Comparison of ENCODE assay signal across 8 cellular contexts in the genomic region with DNA sequence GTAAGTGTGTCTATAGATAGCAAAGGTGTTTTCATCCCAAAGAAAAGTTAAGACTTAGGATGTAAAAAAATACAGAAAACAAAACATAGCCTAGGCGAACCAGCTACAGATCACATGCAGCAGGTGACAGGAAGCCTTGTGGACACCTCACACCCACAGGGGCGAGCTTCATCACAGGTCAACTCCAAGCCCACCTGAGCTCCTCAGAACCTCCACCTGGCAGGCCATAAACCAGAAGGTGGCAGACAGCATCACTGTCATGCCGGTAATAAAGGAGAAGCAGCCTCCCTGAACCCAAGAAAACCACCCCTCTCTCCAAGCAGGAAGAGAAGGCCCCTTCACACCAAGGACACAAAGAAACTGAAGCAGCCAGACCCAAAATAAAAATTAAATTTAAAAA. TPM values are rescaled to one million over a fixed set of nuclear protein-coding genes. Genes with fewer than 3 reads are reported as not detected.
DNase-seq lines count a peak whose midpoint lies in the region; ATAC-seq lines count a peak whose summit lies in the region.

No MANE protein-coding gene starts in this region.

- H3K36me3 Mint-ChIP-seq in CD4-positive, CD25-positive, alpha-beta regulatory T cell: peaks cover 5% of the 10 kb centered on the region
- no peaks in the 10 kb centered on the region for H3K36me3 Mint-ChIP-seq in stimulated activated memory B cell treated with anti-CD40 and anti-IgM and Interleukin-4, amounts not matched to agents 10 μg/mL and 1 μg/mL and 100 μg/mL, for 72 hours

- H3K4me1 ChIP-seq in CD4-positive, CD25-positive, alpha-beta regulatory T cell (ENCODE audit: control insufficient read depth, insufficient read depth, low read length, poor library complexity, severe bottlenecking): peaks cover 28% of the 10 kb centered on the region
- H3K4me1 ChIP-seq in HUES6 (ENCODE audit: control insufficient read depth, insufficient read depth, low read length) (peaks cover 15% of the 10 kb centered on the region), iPS-15b (ENCODE audit: control insufficient read depth, insufficient read depth, low read length) (peaks cover 7% of the 10 kb centered on the region)

- H3K27ac Mint-ChIP-seq in CD4-positive, CD25-positive, alpha-beta regulatory T cell: peak overlapping the region; percentile 93 to 96 (median 95)
- H3K27ac Mint-ChIP-seq in stimulated activated memory B cell treated with anti-CD40 and anti-IgM and Interleukin-4, amounts not matched to agents 10 μg/mL and 1 μg/mL and 100 μg/mL, for 72 hours: peak overlapping the region; percentile 89

- H3K9ac ChIP-seq in HUES6 (ENCODE audit: low read length) (no peak overlapping the region), iPS-15b (ENCODE audit: low read depth, low read length) (no peak overlapping the region)

- peak overlapping the region; percentile 73 for H3K4me3 ChIP-seq in CD4-positive, CD25-positive, alpha-beta regulatory T cell (ENCODE audit: low read depth, low read length)
- H3K4me3 ChIP-seq in HUES6 (ENCODE audit: low read depth, low read length): peak overlapping the region; percentile 86
- H3K4me3 ChIP-seq in iPS-15b (ENCODE audit: low read depth, low read length): peak overlapping the region; percentile 73

- DNase-seq in CD4-positive, CD25-positive, alpha-beta regulatory T cell: peak; percentile 6 to 53 (median 27)
- DNase-seq in activated T-cell treated with anti-CD3 and anti-CD28 coated beads, Interleukin-2, amount 50 U/mL, for 48 hours: peak; percentile 22 to 31
- DNase-seq in NCI-H2196 (lab: John Stamatoyannopoulos, UW; ENCODE audit: unreplicated experiment): no peak

- H3K27ac ChIP-seq in CD4-positive, CD25-positive, alpha-beta regulatory T cell (ENCODE audit: insufficient read depth, low read length, poor library complexity, severe bottlenecking): peak overlapping the region; percentile 52
- no peak overlapping the region for H3K27ac ChIP-seq in HUES6 (ENCODE audit: low read depth, low read length)

- peaks cover 4% of the 10 kb centered on the region for H3K27me3 Mint-ChIP-seq in CD4-positive, CD25-positive, alpha-beta regulatory T cell
- H3K27me3 Mint-ChIP-seq in stimulated activated memory B cell treated with anti-CD40 and anti-IgM and Interleukin-4, amounts not matched to agents 10 μg/mL and 1 μg/mL and 100 μg/mL, for 72 hours: no peaks in the 10 kb centered on the region

- H3K9me3 Mint-ChIP-seq in CD4-positive, CD25-positive, alpha-beta regulatory T cell: peaks cover 0 to 2% (median 0%) of the 10 kb centered on the region in 7 donors
- H3K9me3 Mint-ChIP-seq in stimulated activated memory B cell treated with anti-CD40 and anti-IgM and Interleukin-4, amounts not matched to agents 10 μg/mL and 1 μg/mL and 100 μg/mL, for 72 hours: no peaks in the 10 kb centered on the region

- no peaks in the 10 kb centered on the region for H3K36me3 ChIP-seq in CD4-positive, CD25-positive, alpha-beta regulatory T cell (ENCODE audit: control insufficient read depth, insufficient read depth, low read length)
- H3K36me3 ChIP-seq in HUES6 (ENCODE audit: control insufficient read depth, insufficient read depth, low read length) (no peaks in the 10 kb centered on the region), iPS-15b (ENCODE audit: control insufficient read depth, insufficient read depth, low read length) (no peaks in the 10 kb centered on the region)

- H3K27me3 ChIP-seq in CD4-positive, CD25-positive, alpha-beta regulatory T cell (ENCODE audit: control insufficient read depth, insufficient read depth, low read length): no peaks in the 10 kb centered on the region
- H3K27me3 ChIP-seq in HUES6 (ENCODE audit: control insufficient read depth, insufficient read depth, low read length): no peaks in the 10 kb centered on the region
- no peaks in the 10 kb centered on the region for H3K27me3 ChIP-seq in iPS-15b (ENCODE audit: control insufficient read depth, insufficient read depth, low read length)

- no peak for ATAC-seq in CD4-positive, CD25-positive, alpha-beta regulatory T cell (ENCODE audit: low read depth in 2 of 2)
- ATAC-seq in stimulated activated memory B cell treated with anti-CD40 and anti-IgM and Interleukin-4, amounts not matched to agents 10 μg/mL and 1 μg/mL and 100 μg/mL, for 72 hours: no peak
- ATAC-seq in HG02885 (IDR thresholded peaks at IDR 0.05; ENCODE audit: poor library complexity, unreplicated experiment) (no peak), HG02840 (IDR thresholded peaks at IDR 0.05; ENCODE audit: low FRiP score, unreplicated experiment) (no peak)

- H3K9me3 ChIP-seq in CD4-positive, CD25-positive, alpha-beta regulatory T cell (ENCODE audit: control insufficient read depth in 2 of 2, low read length in 2 of 2): no peaks in the 10 kb centered on the region
- no peaks in the 10 kb centered on the region for H3K9me3 ChIP-seq in HUES6 (ENCODE audit: control insufficient read depth, insufficient read depth, low read depth, low read length)
- H3K9me3 ChIP-seq in iPS-15b (ENCODE audit: control insufficient read depth, insufficient read depth, low read length): no peaks in the 10 kb centered on the region

- peaks cover 19 to 50% (median 32%) of the 10 kb centered on the region in 4 donors for H3K4me1 Mint-ChIP-seq in CD4-positive, CD25-positive, alpha-beta regulatory T cell
- peaks cover 29% of the 10 kb centered on the region for H3K4me1 Mint-ChIP-seq in stimulated activated memory B cell treated with anti-CD40 and anti-IgM and Interleukin-4, amounts not matched to agents 10 μg/mL and 1 μg/mL and 100 μg/mL, for 72 hours

- peak overlapping the region; percentile 94 to 98 (median 96) for H3K4me3 Mint-ChIP-seq in CD4-positive, CD25-positive, alpha-beta regulatory T cell
- peak overlapping the region; percentile 87 for H3K4me3 Mint-ChIP-seq in stimulated activated memory B cell treated with anti-CD40 and anti-IgM and Interleukin-4, amounts not matched to agents 10 μg/mL and 1 μg/mL and 100 μg/mL, for 72 hours

RNA-seq across cellular contexts. Expression of gene RALGAPA2, which starts 1.0 kb away (rescaled TPM):
- 28.8 TPM for total RNA-seq in CD4-positive, CD25-positive, alpha-beta regulatory T cell
- 1 to 10 TPM; 4.7 to 6.4 (median 5.5) TPM for polyA plus RNA-seq in CD4-positive, CD25-positive, alpha-beta regulatory T cell
